In the genomic region with DNA sequence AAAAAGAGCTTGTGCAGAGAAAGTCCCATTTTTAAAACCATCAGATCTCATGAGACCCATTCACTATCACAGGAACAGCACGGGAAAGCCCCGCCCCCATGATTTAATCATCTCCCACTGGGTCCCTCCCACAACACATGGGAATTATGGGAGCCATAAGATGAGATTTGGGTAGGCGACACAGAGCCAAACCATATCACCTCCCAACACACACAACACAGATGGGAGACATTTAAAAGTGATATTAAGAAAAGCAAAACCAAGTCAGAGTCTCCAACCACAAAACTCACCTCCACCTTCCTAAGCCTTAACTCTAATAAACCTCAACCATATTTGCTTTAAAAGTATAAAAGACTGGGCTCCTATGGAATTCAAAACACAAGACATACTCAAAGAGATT, we compare ENCODE assay signal across 37 cellular contexts.
"Had no signal": no experiment of that assay in that cellular context is flagged by ENCODE, and none has a peak within 500 bp of the region (broad histone marks: within the 10 kb centered on the region; RNA-seq: fewer than 3 reads in every experiment).

No MANE protein-coding gene starts in this region.

- H3K27me3 ChIP-seq: MG63 had no signal

- H3K4me3 Mint-ChIP-seq: activated CD4-positive, alpha-beta T cell treated with anti-CD3 and anti-CD28 coated beads, Interleukin-2, amount 10 ng/mL, durations not matched to agents 7 days and 5 days; activated CD8-positive, alpha-beta T cell treated with anti-CD3 and anti-CD28 coated beads, Interleukin-2, amount 10 ng/mL, durations not matched to agents 7 days and 5 days; activated naive CD4-positive, alpha-beta T cell treated with anti-CD3 and anti-CD28 coated beads, Interleukin-2, amount 50 U/mL, for 24 hours; brain; T-cell; T-helper 17 cell had no signal

- H3K27me3 Mint-ChIP-seq: activated CD4-positive, alpha-beta T cell treated with anti-CD3 and anti-CD28 coated beads, Interleukin-2, amount 10 ng/mL, durations not matched to agents 7 days and 5 days; activated naive CD4-positive, alpha-beta T cell treated with anti-CD3 and anti-CD28 coated beads, Interleukin-2, amount 50 U/mL, for 24 hours; brain; T-cell; T-helper 17 cell had no signal

- H3K36me3 ChIP-seq: MG63 had no signal

- H3K36me3 Mint-ChIP-seq: activated naive CD4-positive, alpha-beta T cell treated with anti-CD3 and anti-CD28 coated beads, Interleukin-2, amount 50 U/mL, for 24 hours; brain; T-cell had no signal

- H3K9me3 ChIP-seq: MG63 had no signal

- H3K9me3 Mint-ChIP-seq: activated CD4-positive, alpha-beta T cell treated with anti-CD3 and anti-CD28 coated beads, Interleukin-2, amount 10 ng/mL, durations not matched to agents 7 days and 5 days; activated naive CD4-positive, alpha-beta T cell treated with anti-CD3 and anti-CD28 coated beads, Interleukin-2, amount 50 U/mL, for 24 hours; activated T-helper 2 cell treated with anti-CD3 and anti-CD28 coated beads, Interferon-gamma antibody, Interleukin-2, Interleukin-4, amounts not matched to agents 10 μg/mL and 5 μg/mL and 100 μg/mL, durations not matched to agents 14 hours and 24 hours and 36 hours; T-cell had no signal

- H3K27ac ChIP-seq: RWPE1, VCaP had no signal

- H3K4me3 ChIP-seq: MG63 had no signal

- H3K27ac Mint-ChIP-seq: activated CD4-positive, alpha-beta T cell treated with anti-CD3 and anti-CD28 coated beads, Interleukin-2, amount 10 ng/mL, durations not matched to agents 7 days and 5 days; activated CD8-positive, alpha-beta T cell treated with anti-CD3 and anti-CD28 coated beads, Interleukin-2, amount 10 ng/mL, durations not matched to agents 7 days and 5 days; activated naive CD4-positive, alpha-beta T cell treated with anti-CD3 and anti-CD28 coated beads, Interleukin-2, amount 50 U/mL, for 24 hours; activated T-helper 2 cell treated with anti-CD3 and anti-CD28 coated beads, Interferon-gamma antibody, Interleukin-2, Interleukin-4, amounts not matched to agents 10 μg/mL and 5 μg/mL and 100 μg/mL, durations not matched to agents 14 hours and 24 hours and 36 hours; brain; T-cell; T-helper 17 cell had no signal

- DNase-seq: activated CD4-positive, alpha-beta T cell treated with anti-CD3 and anti-CD28 coated beads for 1 hour; activated CD4-positive, alpha-beta T cell treated with anti-CD3 and anti-CD28 coated beads, Interleukin-2, amount 10 ng/mL, durations not matched to agents 7 days and 5 days; activated CD4-positive, alpha-beta T cell treated with anti-CD3 and anti-CD28 coated beads, Interleukin-2, amount 50 U/mL, for 48 hours; activated CD4-positive, CD25-positive, alpha-beta regulatory T cell; activated CD8-positive, alpha-beta memory T cell treated with anti-CD3 and anti-CD28 coated beads, Interleukin-2, amount 50 U/mL, for 48 hours; activated CD8-positive, alpha-beta T cell treated with anti-CD3 and anti-CD28 coated beads, Interleukin-2, amount 10 ng/mL, durations not matched to agents 7 days and 5 days; activated gamma-delta T cell; activated naive CD4-positive, alpha-beta T cell treated with Interleukin-2 at 50 U/mL for 16 hours; activated T-cell treated with anti-CD3 and anti-CD28 coated beads, Interleukin-2, amount 50 U/mL, for 1 hour; anterior cingulate cortex; caudate nucleus; cerebellar nuclear complex; Kasumi-1; KG1; MG63; NCI-H1048; NCI-H1105 treated with DMSO at 0.1 percent for 48 hours; NCI-H1436; NCI-H1694; NCI-H1930; NCI-H2081 treated with DMSO at 0.1 percent for 48 hours; NCI-H226; NCI-H446 treated with DMSO at 0.1 percent for 48 hours; NCI-H524; NCI-H69; NK-92 treated with Interleukin-12 subunit alpha and Interleukin-12 subunit beta, amount 100 ng/mL, for 24 hours; PC-3; SIG-M5; T-cell; T-helper 17 cell had no signal

- ATAC-seq: activated CD8-positive, alpha-beta T cell treated with anti-CD3 and anti-CD28 coated beads, Interleukin-2, amount 10 ng/mL, durations not matched to agents 7 days and 5 days; PC-3; Right ventricle myocardium inferior; SK-N-SH treated with all-trans-retinoic acid at 6 μM for 48 hours; T-cell; T-helper 17 cell had no signal
